ENCODE assay signal across 8 cellular contexts in genomic region chr12:6724409-6724797, GRCh38. TPM values are rescaled to one million over a fixed set of nuclear protein-coding genes. Genes with fewer than 3 reads are reported as not detected.
DNase-seq lines count a peak whose midpoint lies in the region; ATAC-seq and TF ChIP-seq lines count a peak whose summit lies in the region.

No MANE protein-coding gene starts in this region.

- peaks cover 6% of the 10 kb centered on the region for H3K4me1 ChIP-seq in thymus (ENCODE audit: control insufficient read depth, insufficient read depth, low read length)

- TF ChIP-seq CTCF in RWPE1 (conservative IDR thresholded peaks at IDR 0.05; ENCODE audit: low read depth), result no peak
- no peak for TF ChIP-seq CTCF in choroid plexus epithelial cell (conservative IDR thresholded peaks at IDR 0.05; ENCODE audit: low read depth, low read length)

- peak overlapping the region; percentile 84 for H3K27ac ChIP-seq in RWPE1
- peak overlapping the region; percentile 86 for H3K27ac ChIP-seq in thymus (ENCODE audit: low read depth)

- peak; percentile 45 for DNase-seq in stimulated activated CD4-positive, alpha-beta T cell treated with anti-CD3 and anti-CD28 coated beads, Interleukin-15, amount 100 ng/mL, for 24 hours
- no peak for DNase-seq in stimulated activated CD4-positive, alpha-beta T cell treated with anti-CD3 and anti-CD28 coated beads, Interleukin-12 subunit alpha, Interleukin-12 subunit beta, amount 100 ng/mL, for 4 hours
- DNase-seq in RWPE1 (ENCODE audit: low spot score) (no peak), choroid plexus epithelial cell (ENCODE audit: low read depth) (no peak), medulla oblongata (ENCODE audit: extremely low spot score) (peak; percentile 34), KG1 (lab: John Stamatoyannopoulos, UW) (no peak)

- peak; percentile 20 for ATAC-seq in HG03135 (IDR thresholded peaks at IDR 0.05; ENCODE audit: unreplicated experiment)

- H3K27me3 ChIP-seq in thymus (ENCODE audit: control insufficient read depth, insufficient read depth), result no peaks in the 10 kb centered on the region

- 10% methylated on average over 10 of the region's 10 CpGs for WGBS in thymus

- H3K9me3 ChIP-seq in thymus (ENCODE audit: control insufficient read depth), result no peaks in the 10 kb centered on the region

- H3K4me3 ChIP-seq in choroid plexus epithelial cell (ENCODE audit: low read depth, low read length) (peak overlapping the region; percentile 81), thymus (ENCODE audit: low read length) (peak overlapping the region; percentile 68)

- POLR2A ChIA-PET in RWPE1 (lab: Yijun Ruan, JAX; ENCODE audit: low non-redundant PET), result interaction anchor here (0.6 to 1.4 kb wide), 7 partner anchors 35 to 118 kb away, joined by 3 to 13 read pairs (median 3); partner anchors contain the start of gene ZNF384

- H3K36me3 ChIP-seq in thymus (ENCODE audit: control insufficient read depth, insufficient read depth), result peaks cover 14% of the 10 kb centered on the region

- CTCF ChIA-PET in RWPE1 (lab: Yijun Ruan, JAX), result interaction anchor here (0.9 to 1.2 kb wide), 3 partner anchors 11 to 57 kb away, joined by 3 read pairs; partner anchors contain the start of gene MLF2

RNA-seq across cellular contexts. Expression of gene COPS7A, which starts 0.6 kb away (rescaled TPM):
- 39.8 TPM for polyA plus RNA-seq in thymus

RNA-seq across cellular contexts. Expression of gene PIANP, which starts 23.8 kb away (rescaled TPM):
- 0.23 TPM for polyA plus RNA-seq in thymus

RNA-seq across cellular contexts. Expression of gene MLF2, which starts 28.5 kb away (rescaled TPM):
- 131 TPM for polyA plus RNA-seq in thymus

RNA-seq across cellular contexts. Expression of gene ZNF384, which starts 35.2 kb away (rescaled TPM):
- polyA plus RNA-seq in thymus, result 39.3 TPM

RNA-seq across cellular contexts. Expression of gene PTMS, which starts 41.8 kb away (rescaled TPM):
- polyA plus RNA-seq in thymus, result 186 TPM

Comparison
In these comparisons a context has a peak if more than half of its experiments do, and no peak if none do; other contexts are left out.
1. DNase-seq: peak in stimulated activated CD4-positive, alpha-beta T cell treated with anti-CD3 and anti-CD28 coated beads, Interleukin-15, amount 100 ng/mL, for 24 hours (single experiment) and medulla oblongata (single experiment); none in stimulated activated CD4-positive, alpha-beta T cell treated with anti-CD3 and anti-CD28 coated beads, Interleukin-12 subunit alpha, Interleukin-12 subunit beta, amount 100 ng/mL, for 4 hours (single experiment), RWPE1 (single experiment), choroid plexus epithelial cell (single experiment) and KG1 (single experiment).